Comparison of ENCODE assay signal across 16 cellular contexts in genomic region chr3:195046441-195046840, GRCh38.
DNase-seq lines count a peak whose midpoint lies in the region; ATAC-seq and TF ChIP-seq lines count a peak whose summit lies in the region.
"Had no signal": no experiment of that assay in that cellular context is flagged by ENCODE, and none has a peak within 500 bp of the region (broad histone marks: within the 10 kb centered on the region; RNA-seq: fewer than 3 reads in every experiment).

No MANE protein-coding gene starts in this region.

- H3K36me3 ChIP-seq in SJCRH30 = no peaks in the 10 kb centered on the region
- H3K36me3 ChIP-seq in neuronal stem cell (replicated peaks in 1 of 2; ENCODE audit: control insufficient read depth in 2 of 2, insufficient read depth in 2 of 2, low read length in 2 of 2) = no peaks in the 10 kb centered on the region
- no peaks in the 10 kb centered on the region for H3K36me3 ChIP-seq in suprapubic skin
- H3K36me3 ChIP-seq: BLaER1 had no signal

- no peaks in the 10 kb centered on the region for H3K9me3 ChIP-seq in SJCRH30 (replicated peaks)
- H3K9me3 ChIP-seq in neuronal stem cell (replicated peaks in 1 of 2; ENCODE audit: control insufficient read depth in 2 of 2, insufficient read depth in 1 of 2, low read depth in 1 of 2, low read length in 2 of 2) = no peaks in the 10 kb centered on the region
- no peaks in the 10 kb centered on the region for H3K9me3 ChIP-seq in suprapubic skin
- H3K9me3 ChIP-seq: BLaER1 had no signal

- no peaks in the 10 kb centered on the region for H3K79me1 ChIP-seq in neuronal stem cell (ENCODE audit: low read depth, low read length)

- H3K27ac ChIP-seq in SJCRH30 (no peak overlapping the region), neuronal stem cell (replicated peaks; ENCODE audit: low read length) (no peak overlapping the region), suprapubic skin (no peak overlapping the region)
- H3K27ac ChIP-seq: BLaER1 had no signal

- H3K4ac ChIP-seq in neuronal stem cell (ENCODE audit: low read length) = no peak overlapping the region

- TF ChIP-seq POLR2A in suprapubic skin (IDR thresholded peaks at IDR 0.05) = no peak

- H2AFZ ChIP-seq in neuronal stem cell (ENCODE audit: low read length) = no peak overlapping the region

- H2AK5ac ChIP-seq in neuronal stem cell (ENCODE audit: low read depth, low read length) = peak overlapping the region; percentile 86

- no peak overlapping the region for H3K4me2 ChIP-seq in neuronal stem cell (ENCODE audit: insufficient read depth, low read length, poor library complexity, severe bottlenecking)
- H3K4me2 ChIP-seq: BLaER1 had no signal

- H2BK12ac ChIP-seq in neuronal stem cell (ENCODE audit: low read length) = no peak overlapping the region

- no peak for ATAC-seq in GM21360 (IDR thresholded peaks at IDR 0.05; ENCODE audit: unreplicated experiment)
- ATAC-seq: GM12878 had no signal

- H3K4me1 ChIP-seq in SJCRH30 = no peaks in the 10 kb centered on the region; the same call in 1 of the 2 replicates
- peaks cover 2 to 7% of the 10 kb centered on the region in 2 donors for H3K4me1 ChIP-seq in neuronal stem cell (ENCODE audit: control insufficient read depth in 2 of 2, insufficient read depth in 1 of 2, low read depth in 1 of 2, low read length in 2 of 2)
- H3K4me1 ChIP-seq in suprapubic skin = peaks cover 3% of the 10 kb centered on the region

- H2BK120ac ChIP-seq in neuronal stem cell (ENCODE audit: low read depth, low read length) = no peak overlapping the region

- no peak overlapping the region for H2BK5ac ChIP-seq in neuronal stem cell (ENCODE audit: low read length)

- H2BK15ac ChIP-seq in neuronal stem cell (ENCODE audit: low read length) = no peak overlapping the region

- TF ChIP-seq EP300 in suprapubic skin (IDR thresholded peaks at IDR 0.05) = no peak

- DNase-seq in activated effector memory CD4-positive, alpha-beta T cell treated with anti-CD3 and anti-CD28 coated beads, Interleukin-2, amount 50 U/mL, for 16 hours = peak; percentile 34
- no peak for DNase-seq in activated effector memory CD4-positive, alpha-beta T cell treated with Interleukin-2 at 50 U/mL for 16 hours
- DNase-seq in SJCRH30 (peak; percentile 44 to 51), neuronal stem cell (ENCODE audit: low spot score) (no peak), suprapubic skin (ENCODE audit: low spot score in 2 of 2) (peak; percentile 37 to 65), NCI-H1417 (lab: John Stamatoyannopoulos, UW) (no peak)
- DNase-seq: 8988T; AML-193; Calu3; CD8-positive, alpha-beta memory T cell; DMS 273 treated with DMSO at 0.1 percent for 48 hours; GOT3; IMR-90 had no signal

- H3K27me3 ChIP-seq in SJCRH30 (no peaks in the 10 kb centered on the region), neuronal stem cell (ENCODE audit: control insufficient read depth in 3 of 3, insufficient read depth in 3 of 3, low read depth in 1 of 3, low read length in 3 of 3) (peaks cover 0 to 3% (median 0%) of the 10 kb centered on the region in 3 experiments), suprapubic skin (no peaks in the 10 kb centered on the region)
- H3K27me3 ChIP-seq: BLaER1 had no signal

- H3K9ac ChIP-seq in neuronal stem cell (ENCODE audit: low read depth, low read length, poor library complexity) = no peak overlapping the region
- H3K9ac ChIP-seq: BLaER1 had no signal

- H4K8ac ChIP-seq in neuronal stem cell (ENCODE audit: low read depth, low read length) = no peak overlapping the region

- no peak overlapping the region for H3K23ac ChIP-seq in neuronal stem cell (ENCODE audit: low read depth, low read length, poor library complexity)

- H3K4me3 ChIP-seq in SJCRH30 (no peak overlapping the region), neuronal stem cell (ENCODE audit: low read length in 2 of 2) (no peak overlapping the region), suprapubic skin (no peak overlapping the region)
- H3K4me3 ChIP-seq: BLaER1, GM12878 had no signal

- H3K14ac ChIP-seq in neuronal stem cell (ENCODE audit: low read length) = no peak overlapping the region

- no peak overlapping the region for H4K91ac ChIP-seq in neuronal stem cell (ENCODE audit: low read depth, low read length, poor library complexity)

- no CpG with 5 or more reads among the region's 6 CpGs for WGBS in neuronal stem cell (ENCODE audit: extremely low coverage in 2 of 2, insufficient read length in 2 of 2, insufficient replicate concordance in 1 of 2), 2 donors
- WGBS in suprapubic skin = 68% methylated on average over 5 of the region's 6 CpGs

- TF ChIP-seq CTCF in suprapubic skin (IDR thresholded peaks at IDR 0.05) = no peak

- H3K18ac ChIP-seq in neuronal stem cell (ENCODE audit: low read length) = peak overlapping the region; percentile 41

Comparison
In these comparisons a context has a peak if more than half of its experiments do, and no peak if none do; other contexts are left out.
1. DNase-seq: peak in activated effector memory CD4-positive, alpha-beta T cell treated with anti-CD3 and anti-CD28 coated beads, Interleukin-2, amount 50 U/mL, for 16 hours (single experiment), SJCRH30 (2 of 2) and suprapubic skin (2 of 2); none in activated effector memory CD4-positive, alpha-beta T cell treated with Interleukin-2 at 50 U/mL for 16 hours (single experiment), neuronal stem cell (single experiment) and NCI-H1417 (0 of 3).